ENCODE assay signal across 24 cellular contexts in genomic region chr13:47959468-47960088, GRCh38. TPM values are rescaled to one million over a fixed set of nuclear protein-coding genes. Genes with fewer than 3 reads are reported as not detected.
DNase-seq lines count a peak whose midpoint lies in the region; ATAC-seq, FAIRE-seq and TF ChIP-seq lines count a peak whose summit lies in the region.
"Had no signal": no experiment of that assay in that cellular context is flagged by ENCODE, and none has a peak within 500 bp of the region (broad histone marks: within the 10 kb centered on the region; RNA-seq: fewer than 3 reads in every experiment).

No MANE protein-coding gene starts in this region.

- H3K4me1 ChIP-seq in A549 (no peaks in the 10 kb centered on the region), mammary epithelial cell (ENCODE audit: insufficient read depth, low read length) (no peaks in the 10 kb centered on the region)
- H3K4me1 ChIP-seq: Caco-2 had no signal

- FAIRE-seq in A549 (lab: Jason Lieb, UNC) (no peak), D721Med (lab: Jason Lieb, UNC) (peak; percentile 6)
- FAIRE-seq: H54, HTR-8/SVneo had no signal

- no peak overlapping the region for H2AFZ ChIP-seq in mammary epithelial cell (ENCODE audit: low read depth, low read length)

- H4K20me1 ChIP-seq in mammary epithelial cell (ENCODE audit: insufficient read depth, low read length) = no peaks in the 10 kb centered on the region

- no peak overlapping the region for H3K4me3 ChIP-seq in A549
- H3K4me3 ChIP-seq in mammary epithelial cell (replicated peaks in 1 of 3; ENCODE audit: insufficient read depth in 1 of 3, low read depth in 2 of 3, low read length in 3 of 3) = no peak overlapping the region

- DNase-seq in A549 (ENCODE audit: low read depth in 1 of 2, low spot score in 1 of 2) (no peak), D721Med (ENCODE audit: insufficient read length, low spot score) (no peak), M059J (ENCODE audit: low read depth) (peak; percentile 3), mammary epithelial cell (peak; percentile 1), GOT3 (lab: John Stamatoyannopoulos, UW) (no peak), NCI-H345 (lab: John Stamatoyannopoulos, UW) (no peak)
- DNase-seq: Caco-2; CD8-positive, alpha-beta T cell; DMS 273 treated with DMSO at 0.1 percent for 48 hours; NCI-H1092; NCI-H1417 treated with DMSO at 0.1 percent for 48 hours; NCI-H187; NCI-H2081 treated with DMSO at 0.1 percent for 48 hours; NCI-H2171 treated with DMSO at 0.1 percent for 48 hours; NCI-H524; NCI-H774; SHP77; T-cell had no signal

- ATAC-seq in A549 (no peak), HG02571 (IDR thresholded peaks at IDR 0.05; ENCODE audit: unreplicated experiment) (no peak)
- ATAC-seq: CD8-positive, alpha-beta T cell; T-cell had no signal

- intact Hi-C loops in mammary epithelial cell (cut with micrococcal nuclease) = no loop called here

- POLR2A ChIA-PET in A549 (lab: Yijun Ruan, JAX) = no interaction called here

- 93% methylated on average over 1 of the region's 3 CpGs for WGBS in A549 (ENCODE audit: missing lambda C conversion rate)
- no CpG with 5 or more reads among the region's 3 CpGs for WGBS in mammary epithelial cell (ENCODE audit: low coverage, missing lambda C conversion rate)

- no peak overlapping the region for H3K9ac ChIP-seq in mammary epithelial cell (ENCODE audit: insufficient read depth, low read length)
- H3K9ac ChIP-seq: KMS-11 had no signal

- in situ Hi-C loops in mammary epithelial cell (cut with MboI; ENCODE audit: low sequenced_read_pairs in 2 of 2) = no loop called here

- no peaks in the 10 kb centered on the region for H3K27me3 ChIP-seq in mammary epithelial cell (ENCODE audit: insufficient read depth, low read length)

- no peak overlapping the region for H3K27ac ChIP-seq in A549
- H3K27ac ChIP-seq in mammary epithelial cell (ENCODE audit: insufficient read depth, low read depth, low read length) = no peak overlapping the region
- H3K27ac ChIP-seq: C4-2B, KMS-11, RWPE1 had no signal

- no peak for TF ChIP-seq POLR2A in A549 (IDR thresholded peaks at IDR 0.05; ENCODE audit: low read length)

- no peak overlapping the region for H3K4me2 ChIP-seq in A549
- no peak overlapping the region for H3K4me2 ChIP-seq in mammary epithelial cell (ENCODE audit: insufficient read depth, low read depth, low read length)
- H3K4me2 ChIP-seq: KMS-11 had no signal

- no peak for TF ChIP-seq EP300 in A549 (IDR thresholded peaks at IDR 0.05)

- no TSS peak for BruUV-seq in mammary epithelial cell (replicated peaks; lab: Mats Ljungman, UMichigan)

- H3K36me3 ChIP-seq in mammary epithelial cell (ENCODE audit: insufficient read depth, low read length) = peaks cover 10% of the 10 kb centered on the region

- dilution Hi-C loops in mammary epithelial cell (cut with HindIII; ENCODE audit: low sequenced_read_pairs) = no loop called here

- H3K9me3 ChIP-seq in A549 = peaks cover 34% of the 10 kb centered on the region
- H3K9me3 ChIP-seq in mammary epithelial cell (replicated peaks; ENCODE audit: insufficient read depth, low read length) = peaks cover 15% of the 10 kb centered on the region

- CTCF ChIA-PET in A549 (lab: Yijun Ruan, JAX) = interaction anchor here (1.0 kb wide), 1 partner anchor 75 kb away, joined by 3 read pairs; no protein-coding TSS in a partner anchor
- CTCF ChIA-PET in mammary epithelial cell (lab: Charles Lee; ENCODE audit: low non-redundant PET) = no interaction called here

- H3K79me2 ChIP-seq in mammary epithelial cell (ENCODE audit: insufficient read depth, low read length) = no peaks in the 10 kb centered on the region

- no peak for TF ChIP-seq RAD21 in A549 (conservative IDR thresholded peaks at IDR 0.05 in 1 of 2, IDR thresholded peaks at IDR 0.05 in 1 of 2)

- TF ChIP-seq CTCF in A549 (IDR thresholded peaks at IDR 0.05) = no peak
- no peak for TF ChIP-seq CTCF in D721Med (IDR thresholded peaks at IDR 0.05; ENCODE audit: insufficient read depth, missing control alignments)
- no peak for TF ChIP-seq CTCF in mammary epithelial cell (conservative IDR thresholded peaks at IDR 0.05 in 1 of 2, IDR thresholded peaks at IDR 0.05 in 1 of 2; ENCODE audit: extremely low read depth in 1 of 2, insufficient read depth in 1 of 2, low read depth in 1 of 2, low read length in 2 of 2)

TF ChIP-seq in A549, 52 proteins besides CTCF, POLR2A, EP300 and RAD21:
- TF ChIP-seq RFX5 (IDR thresholded peaks at IDR 0.05) (no peak), ZFP36 (IDR thresholded peaks at IDR 0.05; ENCODE audit: borderline replicate concordance, partially characterized antibody) (peak; percentile 75)

RNA-seq across cellular contexts. Expression of gene SUCLA2, which starts 41.5 kb away (rescaled TPM):
- polyA plus RNA-seq in A549 (2011; rRNA removed) (62.1 and 65.4 TPM in 2 replicates), A549 (2017; fragmentation: RNase III; extraction: RNeasy Plus Mini Kit Qiagen cat#74134 plus additional on column Dnase treatment) (46.4 to 52.6 TPM (median 48.2 TPM) in 3 replicates), mammary epithelial cell (28.1 TPM)
- polyA plus RNA-seq in A549 (2012; cell fraction: cytosol; rRNA removed) = 20.2 and 21.4 TPM in 2 replicates
- polyA plus RNA-seq in A549 (2012; cell fraction: nucleus; rRNA removed) = 10.7 and 11.7 TPM in 2 replicates
- 8.9 and 12.4 TPM in 2 replicates for polyA minus RNA-seq in A549 (2011; rRNA and poly(A)+ RNA removed)
- 34.1 and 45.4 TPM in 2 replicates for total RNA-seq in M059J (2014; rRNA removed; shearing (Covaris generic))
- total RNA-seq in mammary epithelial cell = 10 to 100 TPM; 44.1 to 61.8 TPM
- polyA minus RNA-seq in mammary epithelial cell = 18.1 TPM

Comparison
In these comparisons a context has a peak if more than half of its experiments do, and no peak if none do; other contexts are left out.
1. DNase-seq: peak in M059J (single experiment) and mammary epithelial cell (single experiment); none in A549 (0 of 2), D721Med (single experiment), GOT3 (single experiment) and NCI-H345 (single experiment).